8 cellular contexts compared by ENCODE assay signal in genomic region chr17:82752371-82753200, GRCh38. TPM values are rescaled to one million over a fixed set of nuclear protein-coding genes. Genes with fewer than 3 reads are reported as not detected.
DNase-seq lines count a peak whose midpoint lies in the region; ATAC-seq and TF ChIP-seq lines count a peak whose summit lies in the region.

No MANE protein-coding gene starts in this region.

- H3K9me3 Mint-ChIP-seq in CD4-positive, alpha-beta memory T cell = no peaks in the 10 kb centered on the region
- H3K9me3 Mint-ChIP-seq in activated CD8-positive, alpha-beta T cell treated with anti-CD3 and anti-CD28 coated beads, Interleukin-2, amount 10 ng/mL, durations not matched to agents 7 days and 5 days (ENCODE audit: insufficient read depth) = no peaks in the 10 kb centered on the region

- peaks cover 15 to 34% (median 22%) of the 10 kb centered on the region in 4 donors for H3K4me1 Mint-ChIP-seq in CD4-positive, alpha-beta memory T cell
- H3K4me1 Mint-ChIP-seq in activated CD8-positive, alpha-beta T cell treated with anti-CD3 and anti-CD28 coated beads, Interleukin-2, amount 10 ng/mL, durations not matched to agents 7 days and 5 days (ENCODE audit: low read depth) = peaks cover 29% of the 10 kb centered on the region

- ATAC-seq in GM19395 (IDR thresholded peaks at IDR 0.05; ENCODE audit: unreplicated experiment) (peak; percentile 35), HG03460 (IDR thresholded peaks at IDR 0.05; ENCODE audit: unreplicated experiment) (peak; percentile 30), Right ventricle myocardium superior (ENCODE audit: poor library complexity) (peak; percentile 2), psoas muscle (peak in 1 of 4 donors; percentile 2)
- ATAC-seq in activated CD8-positive, alpha-beta T cell treated with anti-CD3 and anti-CD28 coated beads, Interleukin-2, amount 10 ng/mL, durations not matched to agents 7 days and 5 days = peak; percentile 38

- TF ChIP-seq CTCF in psoas muscle (IDR thresholded peaks at IDR 0.05) = no peak

- no peaks in the 10 kb centered on the region for H3K27me3 ChIP-seq in CD4-positive, alpha-beta memory T cell (ENCODE audit: insufficient read depth, low read length)
- no peaks in the 10 kb centered on the region for H3K27me3 ChIP-seq in psoas muscle (ENCODE audit: insufficient read depth in 3 of 3, low read length in 2 of 3)

- POLR2A ChIA-PET in CD4-positive, alpha-beta memory T cell (lab: Charles Lee; ENCODE audit: partially characterized antibody) = interaction anchor here (1.0 kb wide), 1 partner anchor 105 kb away, joined by 3 read pairs; no protein-coding TSS in a partner anchor
- POLR2A ChIA-PET in activated CD8-positive, alpha-beta T cell treated with anti-CD3 and anti-CD28 coated beads, Interleukin-2, amount 10 ng/mL, durations not matched to agents 7 days and 5 days (lab: Charles Lee) = no interaction called here

- peak overlapping the region; percentile 57 to 77 for H3K4me3 ChIP-seq in CD4-positive, alpha-beta memory T cell (ENCODE audit: low read length in 2 of 2)
- peak overlapping the region; percentile 96 for H3K4me3 ChIP-seq in psoas muscle

- WGBS in psoas muscle, 3 donors = 1 to 3% (median 2%) methylated on average over 39 to 72 of the region's 72 CpGs

- DNase-seq in CD4-positive, alpha-beta memory T cell = peak in 1 of 5 donors; percentile 37
- DNase-seq in activated CD8-positive, alpha-beta T cell treated with anti-CD3 and anti-CD28 coated beads, Interleukin-2, amount 10 ng/mL, durations not matched to agents 7 days and 5 days = peak; percentile 37
- DNase-seq in Right ventricle myocardium superior (peak; percentile 51), psoas muscle (peak; percentile 37 to 64), NCI-H2171 treated with DMSO at 0.1 percent for 48 hours (lab: John Stamatoyannopoulos, UW) (no peak)
- no peak for DNase-seq in stimulated activated CD4-positive, alpha-beta T cell treated with anti-CD3 and anti-CD28 coated beads, Interleukin-1b, Interleukin-23, amount 100 ng/mL, for 48 hours

- H3K27ac Mint-ChIP-seq in CD4-positive, alpha-beta memory T cell = peak overlapping the region in 5 of 7 donors; percentile 30 to 90 (median 57)
- peak overlapping the region; percentile 60 for H3K27ac Mint-ChIP-seq in activated CD8-positive, alpha-beta T cell treated with anti-CD3 and anti-CD28 coated beads, Interleukin-2, amount 10 ng/mL, durations not matched to agents 7 days and 5 days

- intact Hi-C loops in CD4-positive, alpha-beta memory T cell (cut with micrococcal nuclease) = loop anchor here (1.0 to 5.0 kb wide), 3 partner anchors 36 to 300 kb away; partner anchors contain the start of genes CYBC1, FN3KRP and WDR45B
- intact Hi-C loops in Right ventricle myocardium superior (cut with DNase I) (no loop called here), psoas muscle (cut with DNase I) (loop anchor here in 1 of 2 donors (2.0 kb wide), 1 partner anchor 34 kb away; no protein-coding TSS in a partner anchor)

- no peaks in the 10 kb centered on the region for H3K9me3 ChIP-seq in CD4-positive, alpha-beta memory T cell (ENCODE audit: control insufficient read depth in 1 of 2, low read length in 2 of 2)
- H3K9me3 ChIP-seq in psoas muscle = no peaks in the 10 kb centered on the region

- peak overlapping the region; percentile 55 for H3K27ac ChIP-seq in CD4-positive, alpha-beta memory T cell (ENCODE audit: low read depth, low read length)
- peak overlapping the region; percentile 90 for H3K27ac ChIP-seq in psoas muscle

- peaks cover 24% of the 10 kb centered on the region for H3K4me1 ChIP-seq in CD4-positive, alpha-beta memory T cell (ENCODE audit: insufficient read depth, low read length)
- peaks cover 6% of the 10 kb centered on the region for H3K4me1 ChIP-seq in psoas muscle

- H3K27me3 Mint-ChIP-seq in CD4-positive, alpha-beta memory T cell = no peaks in the 10 kb centered on the region
- no peaks in the 10 kb centered on the region for H3K27me3 Mint-ChIP-seq in activated CD8-positive, alpha-beta T cell treated with anti-CD3 and anti-CD28 coated beads, Interleukin-2, amount 10 ng/mL, durations not matched to agents 7 days and 5 days (ENCODE audit: low read depth)

- peaks cover 0 to 13% of the 10 kb centered on the region in 2 donors for H3K36me3 Mint-ChIP-seq in CD4-positive, alpha-beta memory T cell
- peaks cover 12% of the 10 kb centered on the region for H3K36me3 Mint-ChIP-seq in activated CD8-positive, alpha-beta T cell treated with anti-CD3 and anti-CD28 coated beads, Interleukin-2, amount 10 ng/mL, durations not matched to agents 7 days and 5 days (ENCODE audit: low read depth)

- H3K4me3 Mint-ChIP-seq in CD4-positive, alpha-beta memory T cell = peak overlapping the region; percentile 70 to 85 (median 78)
- peak overlapping the region; percentile 82 for H3K4me3 Mint-ChIP-seq in activated CD8-positive, alpha-beta T cell treated with anti-CD3 and anti-CD28 coated beads, Interleukin-2, amount 10 ng/mL, durations not matched to agents 7 days and 5 days

- H3K36me3 ChIP-seq in CD4-positive, alpha-beta memory T cell (ENCODE audit: insufficient read depth, low read length) = no peaks in the 10 kb centered on the region
- peaks cover 0 to 4% of the 10 kb centered on the region in 2 donors for H3K36me3 ChIP-seq in psoas muscle (ENCODE audit: insufficient read depth in 1 of 2, low read depth in 1 of 2)

- CTCF ChIA-PET in CD4-positive, alpha-beta memory T cell (lab: Charles Lee; ENCODE audit: partially characterized antibody) = no interaction called here
- CTCF ChIA-PET in activated CD8-positive, alpha-beta T cell treated with anti-CD3 and anti-CD28 coated beads, Interleukin-2, amount 10 ng/mL, durations not matched to agents 7 days and 5 days (lab: Charles Lee) = interaction anchor here (1.2 kb wide), 1 partner anchor 14 kb away, joined by 3 read pairs; no protein-coding TSS in a partner anchor

RNA-seq across cellular contexts. Expression of gene TBCD, which starts 0.7 kb away (rescaled TPM):
- total RNA-seq in CD4-positive, alpha-beta memory T cell = 100 to 1,000 TPM; 257 to 263 TPM
- 100 to 1,000 TPM; 102 to 126 TPM for polyA plus RNA-seq in CD4-positive, alpha-beta memory T cell
- 100 to 1,000 TPM; 112 to 122 TPM for total RNA-seq in activated CD8-positive, alpha-beta T cell treated with anti-CD3 and anti-CD28 coated beads, Interleukin-2, amount 10 ng/mL, durations not matched to agents 7 days and 5 days
- total RNA-seq in Right ventricle myocardium superior = 45.1 TPM
- total RNA-seq in psoas muscle = 10 to 100 TPM; 34.7 to 46.1 (median 40.3) TPM
- polyA plus RNA-seq in psoas muscle = 10 to 100 TPM; 28.2 to 65.0 (median 31.4) TPM

RNA-seq across cellular contexts. Expression of gene FN3K, which starts 17.2 kb away (rescaled TPM):
- total RNA-seq in CD4-positive, alpha-beta memory T cell = 1 to 10 TPM; 5.3 to 8.1 TPM
- under 1 TPM; 0.26 to 0.77 TPM for polyA plus RNA-seq in CD4-positive, alpha-beta memory T cell
- total RNA-seq in activated CD8-positive, alpha-beta T cell treated with anti-CD3 and anti-CD28 coated beads, Interleukin-2, amount 10 ng/mL, durations not matched to agents 7 days and 5 days = 1 to 10 TPM; 1.7 to 1.9 TPM
- total RNA-seq in Right ventricle myocardium superior (80.2 TPM), psoas muscle (10 to 100 TPM in 3 of 4 donors, 1 to 10 TPM in 1; 5.9 to 22.3 (median 18.1) TPM)
- polyA plus RNA-seq in psoas muscle = 10 to 100 TPM in 1 of 3 donors, 1 to 10 TPM in 2; 6.1 to 10.1 (median 8.1) TPM

RNA-seq across cellular contexts. Expression of gene FN3KRP, which starts 36.1 kb away (rescaled TPM):
- 10 to 100 TPM; 36.6 to 37.6 TPM for total RNA-seq in CD4-positive, alpha-beta memory T cell
- polyA plus RNA-seq in CD4-positive, alpha-beta memory T cell = 10 to 100 TPM; 24.6 to 65.2 TPM
- 10 to 100 TPM; 41.8 to 43.8 TPM for total RNA-seq in activated CD8-positive, alpha-beta T cell treated with anti-CD3 and anti-CD28 coated beads, Interleukin-2, amount 10 ng/mL, durations not matched to agents 7 days and 5 days
- total RNA-seq in Right ventricle myocardium superior = 13.2 TPM
- total RNA-seq in psoas muscle = 10 to 100 TPM in 2 of 4 donors, 1 to 10 TPM in 2; 7.9 to 12.7 (median 9.9) TPM
- 10 to 100 TPM in 2 of 3 donors, 1 to 10 TPM in 1; 5.0 to 15.7 (median 10.6) TPM for polyA plus RNA-seq in psoas muscle

RNA-seq across cellular contexts. Expression of gene RAB40B, which starts 54.1 kb away (rescaled TPM):
- total RNA-seq in CD4-positive, alpha-beta memory T cell = 1 to 10 TPM; 5.1 to 5.8 TPM
- polyA plus RNA-seq in CD4-positive, alpha-beta memory T cell = 1 to 10 TPM; 2.6 to 4.0 TPM
- 1 to 10 TPM; 1.3 to 2.2 TPM for total RNA-seq in activated CD8-positive, alpha-beta T cell treated with anti-CD3 and anti-CD28 coated beads, Interleukin-2, amount 10 ng/mL, durations not matched to agents 7 days and 5 days
- total RNA-seq in Right ventricle myocardium superior = 20.7 TPM
- total RNA-seq in psoas muscle = 10 to 100 TPM; 12.6 to 42.9 (median 30.4) TPM
- polyA plus RNA-seq in psoas muscle = 10 to 100 TPM in 2 of 3 donors, 1 to 10 TPM in 1; 3.9 to 19.4 (median 12.6) TPM

Comparison
In these comparisons a context has a peak if more than half of its experiments do, and no peak if none do; other contexts are left out.
1. DNase-seq: peak in activated CD8-positive, alpha-beta T cell treated with anti-CD3 and anti-CD28 coated beads, Interleukin-2, amount 10 ng/mL, durations not matched to agents 7 days and 5 days (single experiment), Right ventricle myocardium superior (single experiment) and psoas muscle (2 of 2); none in NCI-H2171 treated with DMSO at 0.1 percent for 48 hours (single experiment) and stimulated activated CD4-positive, alpha-beta T cell treated with anti-CD3 and anti-CD28 coated beads, Interleukin-1b, Interleukin-23, amount 100 ng/mL, for 48 hours (single experiment).